ENCODE assay signal across 1 cellular context in the genomic region with DNA sequence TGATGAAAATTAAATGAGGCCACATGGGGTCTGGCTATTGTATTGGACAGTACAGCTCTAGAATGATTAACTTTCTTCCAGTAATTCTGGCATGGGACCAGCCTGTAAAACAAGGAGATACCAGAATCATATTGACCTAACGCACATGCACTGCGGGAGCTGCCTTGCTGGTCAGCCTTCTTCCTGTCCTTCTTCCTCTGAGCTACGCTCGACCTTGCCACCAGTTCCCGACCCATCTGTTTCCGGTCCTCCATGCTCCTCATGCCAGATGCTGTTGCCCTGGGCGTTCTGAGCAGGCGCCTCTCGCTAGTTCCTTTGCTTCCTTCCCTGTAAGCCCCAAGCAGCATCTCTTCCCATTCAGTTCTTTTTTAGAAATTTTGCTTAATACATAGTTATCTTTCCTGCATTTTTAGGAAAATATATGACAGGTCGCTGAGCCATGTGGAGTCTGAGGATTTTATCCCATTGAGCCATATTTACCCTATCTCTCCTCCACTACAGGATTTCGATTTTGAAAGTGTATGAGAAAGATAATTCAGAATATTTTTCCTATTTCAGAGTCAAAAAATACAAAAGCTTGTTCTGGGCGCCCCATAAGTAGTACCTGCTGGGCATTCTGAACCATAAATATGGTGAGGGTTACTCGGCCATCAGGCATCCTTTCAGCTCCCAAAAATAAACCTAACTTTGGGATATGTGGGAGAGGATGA.
TF ChIP-seq lines count a peak whose summit lies in the region.

No MANE protein-coding gene starts in this region.

TF ChIP-seq in GM12878, 131 proteins besides CTCF, POLR2A, EP300 and RAD21 (continued from another document):
- no peak for TF ChIP-seq LARP7 (IDR thresholded peaks at IDR 0.05)
TF ChIP-seq in GM12878: peak in this region for 1.
